ENCODE assay signal across 8 cellular contexts in genomic region chr6:11732036-11732545, GRCh38. TPM values are rescaled to one million over a fixed set of nuclear protein-coding genes. Genes with fewer than 3 reads are reported as not detected.
DNase-seq lines count a peak whose midpoint lies in the region; ATAC-seq and TF ChIP-seq lines count a peak whose summit lies in the region.

No MANE protein-coding gene starts in this region.

- no peaks in the 10 kb centered on the region for H3K27me3 Mint-ChIP-seq in activated CD4-positive, alpha-beta memory T cell treated with anti-CD3 and anti-CD28 coated beads for 36 hours
- H3K27me3 Mint-ChIP-seq in neural progenitor cell (ENCODE audit: insufficient read depth, low read depth): peaks cover 9% of the 10 kb centered on the region

- peak overlapping the region; percentile 96 for H3K27ac Mint-ChIP-seq in activated CD4-positive, alpha-beta memory T cell treated with anti-CD3 and anti-CD28 coated beads for 36 hours
- H3K27ac Mint-ChIP-seq in neural progenitor cell: no peak overlapping the region

- H3K4me1 Mint-ChIP-seq in activated CD4-positive, alpha-beta memory T cell treated with anti-CD3 and anti-CD28 coated beads for 36 hours (ENCODE audit: low read depth): peaks cover 64% of the 10 kb centered on the region
- H3K4me1 Mint-ChIP-seq in neural progenitor cell: peaks cover 18% of the 10 kb centered on the region

- intact Hi-C loops in activated CD4-positive, alpha-beta memory T cell treated with anti-CD3 and anti-CD28 coated beads for 36 hours (cut with micrococcal nuclease): loop anchor here (1.0 kb wide), 3 partner anchors 20 to 54 kb away; no protein-coding TSS in a partner anchor
- intact Hi-C loops in Right ventricle myocardium superior (cut with DNase I): no loop called here

- no peaks in the 10 kb centered on the region for H3K9me3 ChIP-seq in neural progenitor cell (ENCODE audit: low read depth)

- peak overlapping the region; percentile 20 for H3K4me3 Mint-ChIP-seq in activated CD4-positive, alpha-beta memory T cell treated with anti-CD3 and anti-CD28 coated beads for 36 hours
- no peak overlapping the region for H3K4me3 Mint-ChIP-seq in neural progenitor cell

- no peaks in the 10 kb centered on the region for H3K79me2 ChIP-seq in neural progenitor cell (ENCODE audit: low read depth)

- no peaks in the 10 kb centered on the region for H3K9me3 Mint-ChIP-seq in activated CD4-positive, alpha-beta memory T cell treated with anti-CD3 and anti-CD28 coated beads for 36 hours
- no peaks in the 10 kb centered on the region for H3K9me3 Mint-ChIP-seq in neural progenitor cell

- peaks cover 16% of the 10 kb centered on the region for H3K4me1 ChIP-seq in neural progenitor cell

- CTCF ChIA-PET in activated CD4-positive, alpha-beta memory T cell treated with anti-CD3 and anti-CD28 coated beads for 36 hours (lab: Charles Lee): interaction anchor here (0.9 to 1.5 kb wide), 11 partner anchors 10 to 558 kb away, joined by 3 to 10 read pairs (median 4); partner anchors contain the start of gene EDN1

- H3K27me3 ChIP-seq in neural progenitor cell: no peaks in the 10 kb centered on the region

- H3K4me3 ChIP-seq in AG09309 (ENCODE audit: control insufficient read depth, low read depth, low read length) (no peak overlapping the region), neural progenitor cell (no peak overlapping the region)

- no peak overlapping the region for H3K9ac ChIP-seq in neural progenitor cell

- no peaks in the 10 kb centered on the region for H4K20me1 ChIP-seq in neural progenitor cell (ENCODE audit: low read depth)

- DNase-seq in AG09309 (ENCODE audit: low read depth): peak; percentile 94
- DNase-seq in activated CD4-positive, alpha-beta memory T cell treated with anti-CD3 and anti-CD28 coated beads for 36 hours: peak; percentile 85
- peak; percentile 76 for DNase-seq in Right ventricle myocardium superior
- DNase-seq in stimulated activated CD4-positive, alpha-beta T cell treated with anti-CD3 and anti-CD28 coated beads, Interleukin-4, amount 100 ng/mL, for 1 hour: peak; percentile 62
- no peak for DNase-seq in NCI-H748 treated with DMSO at 0.1 percent for 48 hours (lab: John Stamatoyannopoulos, UW)
- DNase-seq in neural progenitor cell (ENCODE audit: low spot score): no peak

- POLR2A ChIA-PET in activated CD4-positive, alpha-beta memory T cell treated with anti-CD3 and anti-CD28 coated beads for 36 hours (lab: Charles Lee): interaction anchor here (0.6 to 3.7 kb wide), 11 partner anchors 9 to 320 kb away, joined by 3 to 64 read pairs (median 10); no protein-coding TSS in a partner anchor

- no peak overlapping the region for H2AFZ ChIP-seq in neural progenitor cell (replicated peaks)

- ATAC-seq in GM19043 (IDR thresholded peaks at IDR 0.05; ENCODE audit: low read depth, unreplicated experiment): peak; percentile 60
- peak; percentile 48 for ATAC-seq in HG03280 (IDR thresholded peaks at IDR 0.05; ENCODE audit: unreplicated experiment)
- peak; percentile 83 for ATAC-seq in Right ventricle myocardium superior (ENCODE audit: poor library complexity)

- no peaks in the 10 kb centered on the region for H3K36me3 ChIP-seq in neural progenitor cell

- H3K36me3 Mint-ChIP-seq in activated CD4-positive, alpha-beta memory T cell treated with anti-CD3 and anti-CD28 coated beads for 36 hours: peaks cover 4% of the 10 kb centered on the region
- H3K36me3 Mint-ChIP-seq in neural progenitor cell: no peaks in the 10 kb centered on the region

- no peak overlapping the region for H3K4me2 ChIP-seq in neural progenitor cell

- H3K27ac ChIP-seq in neural progenitor cell: no peak overlapping the region

- H3F3A ChIP-seq in neural progenitor cell (ENCODE audit: low read depth): no peaks in the 10 kb centered on the region

- no peak for TF ChIP-seq CTCF in AG09309 (IDR thresholded peaks at IDR 0.05; ENCODE audit: control insufficient read depth, insufficient read depth, low read depth, low read length, missing control alignments)
- TF ChIP-seq CTCF in neural progenitor cell (IDR thresholded peaks at IDR 0.05): no peak

RNA-seq across cellular contexts. Expression of gene ADTRP, which starts 46.5 kb away (rescaled TPM):
- total RNA-seq in activated CD4-positive, alpha-beta memory T cell treated with anti-CD3 and anti-CD28 coated beads for 36 hours: 10 to 100 TPM; 24.1 to 26.1 TPM
- total RNA-seq in Right ventricle myocardium superior (not detected), neural progenitor cell (ENCODE audit: low replicate concordance) (not detected in 2 replicates)

Comparison
In these comparisons a context has a peak if more than half of its experiments do, and no peak if none do; other contexts are left out.
1. DNase-seq: peak in AG09309 (single experiment), activated CD4-positive, alpha-beta memory T cell treated with anti-CD3 and anti-CD28 coated beads for 36 hours (single experiment), Right ventricle myocardium superior (single experiment) and stimulated activated CD4-positive, alpha-beta T cell treated with anti-CD3 and anti-CD28 coated beads, Interleukin-4, amount 100 ng/mL, for 1 hour (single experiment); none in NCI-H748 treated with DMSO at 0.1 percent for 48 hours (single experiment) and neural progenitor cell (single experiment).
2. RNA of gene ADTRP, which starts 46.5 kb away (total RNA-seq): 24.1 to 26.1 TPM in activated CD4-positive, alpha-beta memory T cell treated with anti-CD3 and anti-CD28 coated beads for 36 hours; not detected in Right ventricle myocardium superior (single experiment) and not detected in neural progenitor cell; every median in the first group is over 10 times any median in the second.
3. Peak in every context shown above with its lines, with median percentiles within 50 percentile points of each other: ATAC-seq.